In genomic region chr12:28574746-28575592, GRCh38 we compare ENCODE assay signal across 33 cellular contexts.
DNase-seq lines count a peak whose midpoint lies in the region; ATAC-seq, FAIRE-seq and TF ChIP-seq lines count a peak whose summit lies in the region.
"Had no signal": no experiment of that assay in that cellular context is flagged by ENCODE, and none has a peak within 500 bp of the region (broad histone marks: within the 10 kb centered on the region; RNA-seq: fewer than 3 reads in every experiment).

No MANE protein-coding gene starts in this region.

- no peak for ATAC-seq in activated naive CD4-positive, alpha-beta T cell treated with anti-CD3 and anti-CD28 coated beads, Interleukin-2, amount 50 U/mL, for 72 hours
- ATAC-seq in left colon: peak; percentile 90
- ATAC-seq in stimulated activated effector memory CD8-positive, alpha-beta T cell treated with anti-CD3 and anti-CD28 coated beads, Interleukin-12 subunit alpha, Interleukin-12 subunit beta, amount 100 ng/mL, for 72 hours: no peak

- intact Hi-C loops in left colon (cut with DNase I, micrococcal nuclease): no loop called here

- no peaks in the 10 kb centered on the region for H3K27me3 Mint-ChIP-seq in activated naive CD4-positive, alpha-beta T cell treated with anti-CD3 and anti-CD28 coated beads, Interleukin-2, amount 50 U/mL, for 24 hours
- H3K27me3 Mint-ChIP-seq: activated CD4-positive, alpha-beta T cell treated with anti-CD3 and anti-CD28 coated beads, Interleukin-2, amount 10 ng/mL, durations not matched to agents 24 days and 14 days; activated T-cell treated with anti-CD3 and anti-CD28 coated beads, Interleukin-2, amount 50 U/mL, for 24 hours; dendritic cell treated with granulocyte-macrophage colony-stimulating factor and Interleukin-4, amounts not matched to agents 40 ng/mL and 50 ng/mL, for 4 days; type B pancreatic cell had no signal

- H3K9me3 Mint-ChIP-seq in activated naive CD4-positive, alpha-beta T cell treated with anti-CD3 and anti-CD28 coated beads, Interleukin-2, amount 50 U/mL, for 24 hours: no peaks in the 10 kb centered on the region
- H3K9me3 Mint-ChIP-seq in activated naive CD4-positive, alpha-beta T cell treated with anti-CD3 and anti-CD28 coated beads, Interleukin-2, amount 50 U/mL, for 72 hours: peaks cover 0 to 2% of the 10 kb centered on the region in 2 donors
- H3K9me3 Mint-ChIP-seq in stimulated activated effector memory CD8-positive, alpha-beta T cell treated with anti-CD3 and anti-CD28 coated beads, Interleukin-12 subunit alpha, Interleukin-12 subunit beta, amount 100 ng/mL, for 72 hours: peaks cover under 1% of the 10 kb centered on the region
- H3K9me3 Mint-ChIP-seq: activated CD4-positive, alpha-beta T cell treated with anti-CD3 and anti-CD28 coated beads, Interleukin-2, amount 10 ng/mL, durations not matched to agents 24 days and 14 days; activated T-cell treated with anti-CD3 and anti-CD28 coated beads, Interleukin-2, amount 50 U/mL, for 24 hours; dendritic cell treated with granulocyte-macrophage colony-stimulating factor and Interleukin-4, amounts not matched to agents 40 ng/mL and 50 ng/mL, for 4 days; nephron progenitor cell had no signal

- DNase-seq in activated naive CD4-positive, alpha-beta T cell treated with anti-CD3 and anti-CD28 coated beads, Interleukin-2, amount 50 U/mL, for 72 hours (ENCODE audit: low spot score in 2 of 2): no peak
- DNase-seq in SW480 (ENCODE audit: low spot score) (peak; percentile 39), left colon (peak; percentile 10 to 27), NCI-H82 treated with DMSO at 0.1 percent for 48 hours (lab: John Stamatoyannopoulos, UW; ENCODE audit: unreplicated experiment) (no peak), DMS 273 treated with DMSO at 0.1 percent for 48 hours (lab: John Stamatoyannopoulos, UW) (no peak), D721Med (ENCODE audit: insufficient read length, low spot score) (no peak)
- no peak for DNase-seq in stimulated activated effector memory CD8-positive, alpha-beta T cell treated with anti-CD3 and anti-CD28 coated beads, Interleukin-12 subunit alpha, Interleukin-12 subunit beta, amount 100 ng/mL, for 72 hours (ENCODE audit: low spot score in 2 of 2)
- DNase-seq: activated CD4-positive, alpha-beta T cell treated with anti-CD3 and anti-CD28 coated beads, Interleukin-2, amount 10 ng/mL, durations not matched to agents 24 days and 14 days; activated effector memory CD4-positive, alpha-beta T cell treated with anti-CD3 and anti-CD28 coated beads, Interleukin-2, amount 50 U/mL, for 16 hours; activated T-cell treated with anti-CD3 and anti-CD28 coated beads, Interleukin-2, amount 50 U/mL, for 24 hours; C1 segment of cervical spinal cord; central memory CD4-positive, alpha-beta T cell; COR-L47; endodermal cell; foreskin fibroblast; kidney; mammary epithelial cell; NCI-H1092 treated with DMSO at 0.1 percent for 48 hours; NCI-H1694 treated with DMSO at 0.1 percent for 48 hours; NCI-H446; NCI-H748 treated with DMSO at 0.1 percent for 48 hours; nephron progenitor cell; ovary; retina; stimulated activated CD4-positive, alpha-beta T cell treated with anti-CD3 and anti-CD28 coated beads, Interleukin-12 subunit alpha, Interleukin-12 subunit beta, amount 100 ng/mL, for 4 hours; stimulated activated CD4-positive, alpha-beta T cell treated with anti-CD3 and anti-CD28 coated beads, Interleukin-2, amount 100 ng/mL, for 48 hours; SW 1271; T-helper 9 cell had no signal

- peaks cover 3% of the 10 kb centered on the region for H3K36me3 Mint-ChIP-seq in activated naive CD4-positive, alpha-beta T cell treated with anti-CD3 and anti-CD28 coated beads, Interleukin-2, amount 50 U/mL, for 24 hours
- no peaks in the 10 kb centered on the region for H3K36me3 Mint-ChIP-seq in activated naive CD4-positive, alpha-beta T cell treated with anti-CD3 and anti-CD28 coated beads, Interleukin-2, amount 50 U/mL, for 72 hours
- no peaks in the 10 kb centered on the region for H3K36me3 Mint-ChIP-seq in stimulated activated effector memory CD8-positive, alpha-beta T cell treated with anti-CD3 and anti-CD28 coated beads, Interleukin-12 subunit alpha, Interleukin-12 subunit beta, amount 100 ng/mL, for 72 hours

- H3K4me3 Mint-ChIP-seq in activated naive CD4-positive, alpha-beta T cell treated with anti-CD3 and anti-CD28 coated beads, Interleukin-2, amount 50 U/mL, for 24 hours: no peak overlapping the region
- no peak overlapping the region for H3K4me3 Mint-ChIP-seq in stimulated activated effector memory CD8-positive, alpha-beta T cell treated with anti-CD3 and anti-CD28 coated beads, Interleukin-12 subunit alpha, Interleukin-12 subunit beta, amount 100 ng/mL, for 72 hours
- H3K4me3 Mint-ChIP-seq: activated CD4-positive, alpha-beta T cell treated with anti-CD3 and anti-CD28 coated beads, Interleukin-2, amount 10 ng/mL, durations not matched to agents 24 days and 14 days; activated T-cell treated with anti-CD3 and anti-CD28 coated beads, Interleukin-2, amount 50 U/mL, for 24 hours; dendritic cell treated with granulocyte-macrophage colony-stimulating factor and Interleukin-4, amounts not matched to agents 40 ng/mL and 50 ng/mL, for 4 days; endodermal cell; nephron progenitor cell; type B pancreatic cell had no signal

- peak overlapping the region; percentile 39 for H3K27ac Mint-ChIP-seq in activated naive CD4-positive, alpha-beta T cell treated with anti-CD3 and anti-CD28 coated beads, Interleukin-2, amount 50 U/mL, for 24 hours
- peak overlapping the region in 1 of 2 donors; percentile 3 for H3K27ac Mint-ChIP-seq in activated naive CD4-positive, alpha-beta T cell treated with anti-CD3 and anti-CD28 coated beads, Interleukin-2, amount 50 U/mL, for 72 hours
- peak overlapping the region; percentile 53 for H3K27ac Mint-ChIP-seq in stimulated activated effector memory CD8-positive, alpha-beta T cell treated with anti-CD3 and anti-CD28 coated beads, Interleukin-12 subunit alpha, Interleukin-12 subunit beta, amount 100 ng/mL, for 72 hours
- H3K27ac Mint-ChIP-seq: activated CD4-positive, alpha-beta T cell treated with anti-CD3 and anti-CD28 coated beads, Interleukin-2, amount 10 ng/mL, durations not matched to agents 24 days and 14 days; activated T-cell treated with anti-CD3 and anti-CD28 coated beads, Interleukin-2, amount 50 U/mL, for 24 hours; dendritic cell treated with granulocyte-macrophage colony-stimulating factor and Interleukin-4, amounts not matched to agents 40 ng/mL and 50 ng/mL, for 4 days; endodermal cell; type B pancreatic cell had no signal

- TF ChIP-seq CTCF in D721Med (IDR thresholded peaks at IDR 0.05; ENCODE audit: insufficient read depth, missing control alignments): no peak

- no peaks in the 10 kb centered on the region for H3K4me1 Mint-ChIP-seq in activated naive CD4-positive, alpha-beta T cell treated with anti-CD3 and anti-CD28 coated beads, Interleukin-2, amount 50 U/mL, for 24 hours
- peaks cover 6% of the 10 kb centered on the region for H3K4me1 Mint-ChIP-seq in stimulated activated effector memory CD8-positive, alpha-beta T cell treated with anti-CD3 and anti-CD28 coated beads, Interleukin-12 subunit alpha, Interleukin-12 subunit beta, amount 100 ng/mL, for 72 hours
- H3K4me1 Mint-ChIP-seq: activated CD4-positive, alpha-beta T cell treated with anti-CD3 and anti-CD28 coated beads, Interleukin-2, amount 10 ng/mL, durations not matched to agents 24 days and 14 days; nephron progenitor cell had no signal

- FAIRE-seq in D721Med (lab: Jason Lieb, UNC): no peak
- FAIRE-seq: astrocyte, kidney, RCC 7860 had no signal

Comparison
In these comparisons a context has a peak if more than half of its experiments do, and no peak if none do; other contexts are left out.
1. DNase-seq: peak in SW480 (single experiment) and left colon (2 of 2); none in activated naive CD4-positive, alpha-beta T cell treated with anti-CD3 and anti-CD28 coated beads, Interleukin-2, amount 50 U/mL, for 72 hours (0 of 2), stimulated activated effector memory CD8-positive, alpha-beta T cell treated with anti-CD3 and anti-CD28 coated beads, Interleukin-12 subunit alpha, Interleukin-12 subunit beta, amount 100 ng/mL, for 72 hours (0 of 2), NCI-H82 treated with DMSO at 0.1 percent for 48 hours (single experiment), DMS 273 treated with DMSO at 0.1 percent for 48 hours (single experiment) and D721Med (single experiment).